In the genomic region with DNA sequence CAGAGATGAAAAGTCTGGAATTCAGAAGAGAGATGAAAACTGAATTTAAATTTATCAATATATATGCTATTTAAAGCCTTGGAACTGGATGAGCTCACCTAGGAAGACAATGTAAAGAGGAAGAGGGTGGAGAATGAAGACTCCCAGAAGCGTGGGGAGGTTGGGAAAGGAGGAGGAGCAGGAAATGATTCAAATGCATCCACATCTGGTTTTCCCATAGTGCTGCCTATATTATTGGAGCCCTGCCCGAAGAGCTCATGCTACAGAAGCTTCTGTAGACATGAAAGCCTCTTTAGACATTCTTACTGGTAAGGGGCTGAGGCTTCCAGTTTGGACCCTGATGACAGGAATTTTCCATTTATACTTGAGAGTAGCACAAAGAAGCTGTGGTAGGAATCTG, we compare ENCODE assay signal across 18 cellular contexts. TPM values are rescaled to one million over a fixed set of nuclear protein-coding genes. Genes with fewer than 3 reads are reported as not detected.
A peak's percentile ranks its signal among the peaks of the same experiment; 100 is the strongest.
DNase-seq lines count a peak whose midpoint lies in the region; ATAC-seq and TF ChIP-seq lines count a peak whose summit lies in the region.
"Had no signal": no experiment of that assay in that cellular context is flagged by ENCODE, and none has a peak within 500 bp of the region (broad histone marks: within the 10 kb centered on the region; RNA-seq: fewer than 3 reads in every experiment).

No MANE protein-coding gene starts in this region.

- no peak overlapping the region for H3K4me2 ChIP-seq in fibroblast of lung (ENCODE audit: extremely low read depth, insufficient read depth, low read length)
- peak overlapping the region; percentile 9 for H3K4me2 ChIP-seq in osteoblast (ENCODE audit: insufficient read depth, low read length)

- no peaks in the 10 kb centered on the region for H3K27me3 Mint-ChIP-seq in MCF 10A (ENCODE audit: insufficient read depth, unreplicated experiment)
- H3K27me3 Mint-ChIP-seq: activated T-helper 17 cell treated with anti-CD3 and anti-CD28 coated beads, Interleukin-2, amount 50 U/mL, for 72 hours; CD4-positive, alpha-beta memory T cell; type B pancreatic cell had no signal

- no peaks in the 10 kb centered on the region for H3K9me3 Mint-ChIP-seq in MCF 10A (ENCODE audit: unreplicated experiment)
- no peaks in the 10 kb centered on the region for H3K9me3 Mint-ChIP-seq in stimulated activated effector memory CD8-positive, alpha-beta T cell treated with anti-CD3 and anti-CD28 coated beads, Interleukin-12 subunit alpha, Interleukin-12 subunit beta, amount 100 ng/mL, for 72 hours
- H3K9me3 Mint-ChIP-seq: activated T-helper 17 cell treated with anti-CD3 and anti-CD28 coated beads, Interleukin-2, amount 50 U/mL, for 72 hours; CD4-positive, alpha-beta memory T cell; type B pancreatic cell had no signal

- TF ChIP-seq CTCF in MCF 10A (IDR thresholded peaks at IDR 0.05; ENCODE audit: unreplicated experiment) (no peak), breast epithelium (IDR thresholded peaks at IDR 0.05) (no peak), fibroblast of lung (conservative IDR thresholded peaks at IDR 0.05 in 1 of 2, IDR thresholded peaks at IDR 0.05 in 1 of 2; ENCODE audit: low read depth in 1 of 2, low read length in 2 of 2) (no peak), osteoblast (IDR thresholded peaks at IDR 0.05; ENCODE audit: extremely low read depth, low read depth, low read length) (no peak), omental fat pad (IDR thresholded peaks at IDR 0.05) (no peak)

- no peak overlapping the region for H3K27ac Mint-ChIP-seq in MCF 10A (ENCODE audit: low read depth, unreplicated experiment)
- no peak overlapping the region for H3K27ac Mint-ChIP-seq in stimulated activated effector memory CD8-positive, alpha-beta T cell treated with anti-CD3 and anti-CD28 coated beads, Interleukin-12 subunit alpha, Interleukin-12 subunit beta, amount 100 ng/mL, for 72 hours
- H3K27ac Mint-ChIP-seq: activated T-helper 17 cell treated with anti-CD3 and anti-CD28 coated beads, Interleukin-2, amount 50 U/mL, for 72 hours; type B pancreatic cell had no signal

- no peaks in the 10 kb centered on the region for H3K4me1 ChIP-seq in breast epithelium
- peaks cover 3% of the 10 kb centered on the region for H3K4me1 ChIP-seq in fibroblast of lung (ENCODE audit: control insufficient read depth, extremely low read depth, insufficient read depth, low read length)
- H3K4me1 ChIP-seq in osteoblast (ENCODE audit: insufficient read depth, low read length) = peaks cover 34% of the 10 kb centered on the region

- peaks cover 24% of the 10 kb centered on the region for H3K4me1 Mint-ChIP-seq in MCF 10A (ENCODE audit: insufficient read depth, unreplicated experiment)
- H3K4me1 Mint-ChIP-seq in stimulated activated effector memory CD8-positive, alpha-beta T cell treated with anti-CD3 and anti-CD28 coated beads, Interleukin-12 subunit alpha, Interleukin-12 subunit beta, amount 100 ng/mL, for 72 hours = peaks cover 2% of the 10 kb centered on the region
- H3K4me1 Mint-ChIP-seq: activated T-helper 17 cell treated with anti-CD3 and anti-CD28 coated beads, Interleukin-2, amount 50 U/mL, for 72 hours had no signal

- H3K4me3 ChIP-seq in breast epithelium = no peak overlapping the region
- H3K4me3 ChIP-seq in fibroblast of lung (replicated peaks in 1 of 4; ENCODE audit: control extremely low read depth in 1 of 4, insufficient read depth in 1 of 4, low read depth in 3 of 4, low read length in 4 of 4) = no peak overlapping the region
- H3K4me3 ChIP-seq in osteoblast (ENCODE audit: insufficient read depth, low read length) = no peak overlapping the region

- H3K4me3 Mint-ChIP-seq in MCF 10A (ENCODE audit: unreplicated experiment) = no peak overlapping the region
- H3K4me3 Mint-ChIP-seq in stimulated activated effector memory CD8-positive, alpha-beta T cell treated with anti-CD3 and anti-CD28 coated beads, Interleukin-12 subunit alpha, Interleukin-12 subunit beta, amount 100 ng/mL, for 72 hours = no peak overlapping the region
- H3K4me3 Mint-ChIP-seq: activated T-helper 17 cell treated with anti-CD3 and anti-CD28 coated beads, Interleukin-2, amount 50 U/mL, for 72 hours; CD4-positive, alpha-beta memory T cell; type B pancreatic cell had no signal

- H3K9ac ChIP-seq in fibroblast of lung (ENCODE audit: insufficient read depth, low read length) = no peak overlapping the region

- DNase-seq in MCF 10A (ENCODE audit: unreplicated experiment) (peak; percentile 79), breast epithelium (ENCODE audit: low spot score in 2 of 2) (no peak), SK-MEL-5 (ENCODE audit: low read depth, low spot score) (peak; percentile 51), fibroblast of lung (ENCODE audit: low read depth in 2 of 2) (peak; percentile 50 to 64), osteoblast (ENCODE audit: insufficient read length, low spot score, missing footprints) (no peak), omental fat pad (ENCODE audit: low spot score) (no peak), caudate nucleus (lab: John Stamatoyannopoulos, UW) (no peak)
- no peak for DNase-seq in stimulated activated effector memory CD8-positive, alpha-beta T cell treated with anti-CD3 and anti-CD28 coated beads, Interleukin-12 subunit alpha, Interleukin-12 subunit beta, amount 100 ng/mL, for 72 hours (ENCODE audit: low spot score in 2 of 2)
- DNase-seq: activated CD8-positive, alpha-beta memory T cell treated with anti-CD3 and anti-CD28 coated beads for 24 hours; CD4-positive, alpha-beta memory T cell; NCI-H2029 treated with DMSO at 0.1 percent for 48 hours; NCI-H69; small intestine; stimulated activated naive CD4-positive, alpha-beta T cell; WERI-Rb-1 had no signal

- no peak for TF ChIP-seq POLR2A in breast epithelium (IDR thresholded peaks at IDR 0.05)

- H3K27ac ChIP-seq in breast epithelium = no peak overlapping the region
- H3K27ac ChIP-seq in fibroblast of lung (ENCODE audit: insufficient read depth, low read length) = no peak overlapping the region
- peak overlapping the region; percentile 76 for H3K27ac ChIP-seq in osteoblast (ENCODE audit: low read depth, low read length)
- H3K27ac ChIP-seq in caudate nucleus (ENCODE audit: low read depth, low read length) = no peak overlapping the region
- H3K27ac ChIP-seq: WERI-Rb-1 had no signal

- H2AFZ ChIP-seq in fibroblast of lung (ENCODE audit: low read length) = peak overlapping the region; percentile 25
- peak overlapping the region; percentile 20 for H2AFZ ChIP-seq in osteoblast (ENCODE audit: low read length)

- in situ Hi-C loops in SK-MEL-5 (cut with HindIII; ENCODE audit: low pct_unique_long_range_greater_than_20kb, low sequenced_read_pairs) = no loop called here

- H3K36me3 ChIP-seq in breast epithelium = no peaks in the 10 kb centered on the region
- no peaks in the 10 kb centered on the region for H3K36me3 ChIP-seq in fibroblast of lung (ENCODE audit: control insufficient read depth, insufficient read depth, low read length)
- no peaks in the 10 kb centered on the region for H3K36me3 ChIP-seq in osteoblast (ENCODE audit: insufficient read depth, low read length)
- H3K36me3 ChIP-seq: WERI-Rb-1 had no signal

- H3K9me3 ChIP-seq in breast epithelium (no peaks in the 10 kb centered on the region), fibroblast of lung (ENCODE audit: control insufficient read depth, insufficient read depth, low read depth, low read length) (no peaks in the 10 kb centered on the region), osteoblast (ENCODE audit: low read depth, low read length) (no peaks in the 10 kb centered on the region)

- ATAC-seq in omental fat pad (ENCODE audit: low FRiP score) = no peak
- no peak for ATAC-seq in stimulated activated effector memory CD8-positive, alpha-beta T cell treated with anti-CD3 and anti-CD28 coated beads, Interleukin-12 subunit alpha, Interleukin-12 subunit beta, amount 100 ng/mL, for 72 hours
- ATAC-seq: activated T-helper 17 cell treated with anti-CD3 and anti-CD28 coated beads, Interleukin-2, amount 50 U/mL, for 72 hours; Panc1 had no signal

- H4K20me1 ChIP-seq in fibroblast of lung (ENCODE audit: control insufficient read depth, extremely low read depth, insufficient read depth, low read length) (no peaks in the 10 kb centered on the region), osteoblast (ENCODE audit: insufficient read depth, low read length) (no peaks in the 10 kb centered on the region)

- CTCF ChIA-PET in MCF 10A (lab: Yijun Ruan, JAX) = no interaction called here

- BruUV-seq in MCF 10A (replicated peaks; lab: Mats Ljungman, UMichigan) = no TSS peak

- H3K36me3 Mint-ChIP-seq in MCF 10A (ENCODE audit: insufficient read depth, unreplicated experiment) = no peaks in the 10 kb centered on the region
- no peaks in the 10 kb centered on the region for H3K36me3 Mint-ChIP-seq in stimulated activated effector memory CD8-positive, alpha-beta T cell treated with anti-CD3 and anti-CD28 coated beads, Interleukin-12 subunit alpha, Interleukin-12 subunit beta, amount 100 ng/mL, for 72 hours
- H3K36me3 Mint-ChIP-seq: CD4-positive, alpha-beta memory T cell; type B pancreatic cell had no signal

- H3K79me2 ChIP-seq in fibroblast of lung (ENCODE audit: control insufficient read depth, insufficient read depth, low read length) = no peaks in the 10 kb centered on the region
- H3K79me2 ChIP-seq in osteoblast (ENCODE audit: insufficient read depth, low read length) = peaks cover 30% of the 10 kb centered on the region

- H3K27me3 ChIP-seq in breast epithelium (no peaks in the 10 kb centered on the region), fibroblast of lung (ENCODE audit: control insufficient read depth, insufficient read depth, low read length) (no peaks in the 10 kb centered on the region), osteoblast (ENCODE audit: insufficient read depth, low read length) (no peaks in the 10 kb centered on the region)

- POLR2A ChIA-PET in MCF 10A (lab: Yijun Ruan, JAX) = interaction anchor here (1.2 kb wide), 1 partner anchor 31 kb away, joined by 3 read pairs; no protein-coding TSS in a partner anchor

- intact Hi-C loops in MCF 10A (cut with micrococcal nuclease) (no loop called here), breast epithelium (cut with DNase I; ENCODE audit: low total_unique reads) (no loop called here)

RNA-seq across cellular contexts. Expression of gene PDE7B, which starts 19.2 kb away (rescaled TPM):
- total RNA-seq in MCF 10A (2022) (0.42 and 1.4 TPM in 2 replicates), breast epithelium (1 to 10 TPM; 3.4 to 5.2 (median 5.1) TPM), fibroblast of lung (21.5 and 22.1 TPM in 2 replicates), osteoblast (25.3 and 33.9 TPM in 2 replicates), omental fat pad (10 to 100 TPM in 3 of 4 donors, 1 to 10 TPM in 1; 7.3 to 15.0 (median 12.1) TPM)
- 7.0 and 7.1 TPM in 2 replicates for total RNA-seq in SK-MEL-5 (2014; rRNA removed; shearing (Covaris generic))
- 5.0 and 7.7 TPM in 2 replicates for polyA plus RNA-seq in SK-MEL-5 (2015; cell fraction: cytosol; rRNA removed)
- polyA plus RNA-seq in SK-MEL-5 (2015; cell fraction: nucleus; rRNA removed) = 5.4 and 6.3 TPM in 2 replicates
- polyA plus RNA-seq in fibroblast of lung = 7.9 and 14.2 TPM in 2 replicates
- polyA plus RNA-seq in fibroblast of lung (2012) = 5.9 and 8.1 TPM in 2 replicates
- 2.7 and 26.0 TPM in 2 replicates for polyA minus RNA-seq in fibroblast of lung (ENCODE audit: low replicate concordance)

Comparison
In these comparisons a context has a peak if more than half of its experiments do, and no peak if none do; other contexts are left out.
1. DNase-seq: peak in MCF 10A (single experiment), SK-MEL-5 (single experiment) and fibroblast of lung (2 of 2); none in breast epithelium (0 of 2), osteoblast (single experiment), omental fat pad (single experiment), caudate nucleus (0 of 61) and stimulated activated effector memory CD8-positive, alpha-beta T cell treated with anti-CD3 and anti-CD28 coated beads, Interleukin-12 subunit alpha, Interleukin-12 subunit beta, amount 100 ng/mL, for 72 hours (0 of 2).